ENCODE assay signal across 13 cellular contexts in the genomic region with DNA sequence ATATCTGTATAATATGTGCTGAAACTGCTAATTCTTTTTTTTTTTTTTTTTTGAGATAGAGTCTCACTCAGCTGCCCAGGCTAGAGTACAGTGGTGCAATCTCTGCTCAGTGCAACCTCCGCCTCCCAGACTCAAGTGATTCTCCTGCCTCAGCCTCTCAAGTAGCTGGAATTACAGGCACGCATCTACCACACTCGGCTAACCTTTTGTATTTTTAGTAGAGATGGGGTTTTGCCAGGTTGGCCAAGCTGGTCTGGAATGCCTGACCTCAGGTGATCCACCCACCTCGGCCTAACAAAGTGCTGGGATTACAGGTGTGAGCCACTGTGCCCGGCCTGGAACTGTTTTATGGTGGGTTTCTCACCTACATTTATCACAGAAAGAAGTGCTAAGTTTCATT.
"Had no signal": no experiment of that assay in that cellular context is flagged by ENCODE, and none has a peak within 500 bp of the region (broad histone marks: within the 10 kb centered on the region; RNA-seq: fewer than 3 reads in every experiment).

No MANE protein-coding gene starts in this region.

- H3K4me3 ChIP-seq: coronary artery, esophagus squamous epithelium, hepatocyte, lung, transverse colon had no signal

- H3K27me3 Mint-ChIP-seq: activated naive CD8-positive, alpha-beta T cell treated with anti-CD3 and anti-CD28 coated beads, Interleukin-2, amount 10 ng/mL, durations not matched to agents 7 days and 5 days; activated T-cell treated with anti-CD3 and anti-CD28 coated beads, Interleukin-2, amount 50 U/mL, for 24 hours; central memory CD8-positive, alpha-beta T cell had no signal

- H3K79me2 ChIP-seq: hepatocyte had no signal

- H3K4me1 ChIP-seq: esophagus squamous epithelium had no signal

- H3K27ac ChIP-seq: brain microvascular endothelial cell, coronary artery, esophagus squamous epithelium, hepatocyte, transverse colon had no signal

- H3K27ac Mint-ChIP-seq: activated T-cell treated with anti-CD3 and anti-CD28 coated beads, Interleukin-2, amount 50 U/mL, for 24 hours had no signal

- DNase-seq: activated effector memory CD4-positive, alpha-beta T cell treated with anti-CD3 and anti-CD28 coated beads, Interleukin-2, amount 50 U/mL, for 16 hours; activated naive CD8-positive, alpha-beta T cell treated with anti-CD3 and anti-CD28 coated beads, Interleukin-2, amount 10 ng/mL, durations not matched to agents 7 days and 5 days; activated T-cell treated with anti-CD3 and anti-CD28 coated beads, Interleukin-2, amount 50 U/mL, for 24 hours; brain microvascular endothelial cell; esophagus squamous epithelium; islet precursor cell; stimulated activated CD4-positive, alpha-beta T cell treated with anti-CD3 and anti-CD28 coated beads, Interleukin-2, amount 100 ng/mL, for 48 hours; stimulated activated naive CD4-positive, alpha-beta T cell; transverse colon had no signal

- H3K4me2 ChIP-seq: hepatocyte had no signal

- H3K27me3 ChIP-seq: brain microvascular endothelial cell, esophagus squamous epithelium, hepatocyte, transverse colon had no signal

- H3K9me3 ChIP-seq: esophagus squamous epithelium, transverse colon had no signal

- H2AFZ ChIP-seq: hepatocyte had no signal

- H3K4me3 Mint-ChIP-seq: activated naive CD8-positive, alpha-beta T cell treated with anti-CD3 and anti-CD28 coated beads, Interleukin-2, amount 10 ng/mL, durations not matched to agents 7 days and 5 days; activated T-cell treated with anti-CD3 and anti-CD28 coated beads, Interleukin-2, amount 50 U/mL, for 24 hours; central memory CD8-positive, alpha-beta T cell had no signal

- H3K36me3 ChIP-seq: brain microvascular endothelial cell, esophagus squamous epithelium, transverse colon had no signal
